ENCODE assay signal across 8 cellular contexts in genomic region chr11:123054301-123055065, GRCh38. TPM values are rescaled to one million over a fixed set of nuclear protein-coding genes. Genes with fewer than 3 reads are reported as not detected.
DNase-seq lines count a peak whose midpoint lies in the region; ATAC-seq, FAIRE-seq and TF ChIP-seq lines count a peak whose summit lies in the region.

No MANE protein-coding gene starts in this region.

- no peaks in the 10 kb centered on the region for H3K27me3 ChIP-seq in liver (ENCODE audit: control insufficient read depth in 4 of 4, insufficient read depth in 4 of 4, low read length in 3 of 4)

- H3K9me3 ChIP-seq in liver (ENCODE audit: control insufficient read depth in 4 of 4, low read length in 3 of 4), result no peaks in the 10 kb centered on the region

- H3K36me3 ChIP-seq in liver (ENCODE audit: control insufficient read depth in 4 of 4, insufficient read depth in 3 of 4, low read depth in 1 of 4, low read length in 3 of 4), result peaks cover 7 to 49% (median 44%) of the 10 kb centered on the region in 4 donors

- H3K4me3 ChIP-seq in AG09309 (ENCODE audit: control insufficient read depth, low read depth, low read length), result no peak overlapping the region
- no peak overlapping the region for H3K4me3 ChIP-seq in liver (ENCODE audit: low read depth in 1 of 3, low read length in 3 of 3)

- FAIRE-seq in urothelium cell line (lab: Jason Lieb, UNC), result no peak

- no peak overlapping the region for H3K27ac ChIP-seq in liver (ENCODE audit: low read depth in 1 of 2, low read length in 2 of 2)

- H3K4me1 ChIP-seq in liver (ENCODE audit: control insufficient read depth in 4 of 4, insufficient read depth in 4 of 4, low read length in 3 of 4), result peaks cover 0 to 18% (median 12%) of the 10 kb centered on the region in 4 donors

- ATAC-seq in HG02678 (IDR thresholded peaks at IDR 0.05; ENCODE audit: unreplicated experiment), result peak; percentile 75

- DNase-seq in AG09309 (ENCODE audit: low read depth), result peak; percentile 28
- DNase-seq in NCI-H1092 treated with DMSO at 0.1 percent for 48 hours (lab: John Stamatoyannopoulos, UW), result peak; percentile 85
- peak; percentile 36 to 58 for DNase-seq in SHP77 (lab: John Stamatoyannopoulos, UW)
- peak; percentile 84 for DNase-seq in cerebellum (ENCODE audit: low spot score)
- peak; percentile 49 for DNase-seq in urothelium cell line (ENCODE audit: low spot score)

- TF ChIP-seq CTCF in AG09309 (IDR thresholded peaks at IDR 0.05; ENCODE audit: control insufficient read depth, insufficient read depth, low read depth, low read length, missing control alignments) (peak; percentile 62), liver (IDR thresholded peaks at IDR 0.05; ENCODE audit: low read depth, low read length, missing input control) (peak; percentile 58)

- peak; percentile 20 for TF ChIP-seq POLR2A in GM15510 (IDR thresholded peaks at IDR 0.05; ENCODE audit: borderline replicate concordance, extremely low read depth, insufficient read length)

- 40% methylated on average over 11 of the region's 11 CpGs for WGBS in liver

- TF ChIP-seq RAD21 in liver (IDR thresholded peaks at IDR 0.05), result peak; percentile 69 to 81

- H3K9ac ChIP-seq in liver (ENCODE audit: low read depth in 1 of 2, low read length in 2 of 2), result no peak overlapping the region

TF ChIP-seq in liver, 16 proteins besides CTCF, POLR2A, EP300 and RAD21:
- no peak for TF ChIP-seq JUND (IDR thresholded peaks at IDR 0.05)
- no peak for TF ChIP-seq FOXA1 (IDR thresholded peaks at IDR 0.05)
- TF ChIP-seq HNF4G (IDR thresholded peaks at IDR 0.05), result no peak
- no peak for TF ChIP-seq RXRA (IDR thresholded peaks at IDR 0.05)
- TF ChIP-seq HNF4A (conservative IDR thresholded peaks at IDR 0.05), result no peak
- TF ChIP-seq EGR1 (IDR thresholded peaks at IDR 0.05; ENCODE audit: low read depth in 2 of 2), result no peak
- no peak for TF ChIP-seq FOXA2 (IDR thresholded peaks at IDR 0.05)
- no peak for TF ChIP-seq ATF3 (IDR thresholded peaks at IDR 0.05)
- TF ChIP-seq YY1 (IDR thresholded peaks at IDR 0.05), result no peak
- no peak for TF ChIP-seq MAX (IDR thresholded peaks at IDR 0.05)
- no peak for TF ChIP-seq ZBTB33 (IDR thresholded peaks at IDR 0.05)
- no peak for TF ChIP-seq SP1 (IDR thresholded peaks at IDR 0.05)
- TF ChIP-seq NR2F2 (IDR thresholded peaks at IDR 0.05), result no peak

RNA-seq across cellular contexts. Expression of gene HSPA8, which starts 7.5 kb away (rescaled TPM):
- total RNA-seq in cerebellum (1,803 TPM), liver (1,000 to 10,000 TPM; 1,425 to 1,445 TPM)
- polyA plus RNA-seq in liver, result 100 to 1,000 TPM; 215 to 518 TPM

Comparison
In these comparisons a context has a peak if more than half of its experiments do, and no peak if none do; other contexts are left out.
1. DNase-seq: peak in every context shown above with its lines; median percentile 85 in NCI-H1092 treated with DMSO at 0.1 percent for 48 hours; 84 in cerebellum; 49 in urothelium cell line; 47 in SHP77; 28 in AG09309.